17 cellular contexts compared by ENCODE assay signal in the genomic region with DNA sequence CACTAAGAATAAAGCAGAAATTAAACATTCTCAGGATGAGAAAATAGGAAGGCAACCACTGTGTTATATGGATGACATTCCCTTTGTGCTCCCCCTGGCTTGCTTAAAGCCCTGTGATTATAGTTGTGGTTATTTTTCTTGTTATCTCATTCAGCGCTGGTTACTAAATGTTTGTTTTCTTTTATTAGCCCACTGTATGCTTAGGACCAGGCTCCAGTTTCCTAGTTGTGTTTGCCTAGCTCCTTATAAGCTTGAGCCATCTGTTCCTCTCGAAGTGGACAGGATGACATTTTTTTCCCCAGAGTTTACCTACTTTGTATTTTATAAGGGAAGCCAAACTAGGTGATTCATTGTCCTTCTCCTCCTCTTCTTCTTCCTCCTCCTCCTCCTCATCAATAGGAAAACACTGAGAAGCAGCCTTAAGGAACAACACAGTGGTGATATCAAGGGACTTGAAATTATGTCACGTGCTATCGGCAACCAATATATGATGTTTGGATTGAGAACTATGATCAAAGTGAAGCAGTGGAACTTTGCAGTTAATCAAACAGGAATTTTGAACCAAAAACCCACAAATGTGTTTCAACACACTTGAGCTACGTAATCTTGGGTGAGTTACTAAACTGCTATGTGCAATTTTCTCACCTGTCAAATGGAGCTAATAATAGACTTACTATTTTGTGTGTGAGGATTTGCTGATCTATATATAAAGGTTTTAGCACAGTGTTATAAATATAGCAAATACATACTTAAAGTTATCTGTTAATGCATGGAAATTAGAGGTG. TPM values are rescaled to one million over a fixed set of nuclear protein-coding genes. Genes with fewer than 3 reads are reported as not detected.
DNase-seq lines count a peak whose midpoint lies in the region; ATAC-seq, FAIRE-seq and TF ChIP-seq lines count a peak whose summit lies in the region.
"Had no signal": no experiment of that assay in that cellular context is flagged by ENCODE, and none has a peak within 500 bp of the region (broad histone marks: within the 10 kb centered on the region; RNA-seq: fewer than 3 reads in every experiment).

No MANE protein-coding gene starts in this region.

- no peak for TF ChIP-seq CTCF in D721Med (IDR thresholded peaks at IDR 0.05; ENCODE audit: insufficient read depth, missing control alignments)

- H3K9me2 ChIP-seq in Karpas-422 (replicated peaks; ENCODE audit: insufficient read depth, low read length) = no peaks in the 10 kb centered on the region

- no peak overlapping the region for H3K27ac ChIP-seq in Karpas-422 (ENCODE audit: low read length)
- H3K27ac ChIP-seq: ovary, skin epidermis had no signal

- no peak for ATAC-seq in HG02623 (IDR thresholded peaks at IDR 0.05; ENCODE audit: unreplicated experiment)

- in situ Hi-C loops in KBM-7 (cut with MboI; ENCODE audit: low pct_unique_long_range_greater_than_20kb, low sequenced_read_pairs) = no loop called here

- H3K36me3 ChIP-seq in endocrine pancreas (ENCODE audit: control insufficient read depth, insufficient read depth, low read length) (no peaks in the 10 kb centered on the region), Karpas-422 (ENCODE audit: insufficient read depth, low read length) (no peaks in the 10 kb centered on the region)
- H3K36me3 ChIP-seq: ovary had no signal

- no peaks in the 10 kb centered on the region for H4K20me1 ChIP-seq in Karpas-422 (ENCODE audit: insufficient read depth, low read depth, low read length)

- H3K9me3 ChIP-seq in endocrine pancreas (ENCODE audit: control insufficient read depth, low read length) (no peaks in the 10 kb centered on the region), Karpas-422 (ENCODE audit: low read length) (no peaks in the 10 kb centered on the region)
- H3K9me3 ChIP-seq: ovary had no signal

- no peaks in the 10 kb centered on the region for H3K27me3 ChIP-seq in endocrine pancreas (ENCODE audit: control insufficient read depth, insufficient read depth, low read length)
- no peaks in the 10 kb centered on the region for H3K27me3 ChIP-seq in Karpas-422 (ENCODE audit: low read length)
- H3K27me3 ChIP-seq: ovary had no signal

- H3K4me1 ChIP-seq in endocrine pancreas (ENCODE audit: control insufficient read depth, insufficient read depth, low read length) = peaks cover 17% of the 10 kb centered on the region
- H3K4me1 ChIP-seq in Karpas-422 (ENCODE audit: low read length) = no peaks in the 10 kb centered on the region

- no peak overlapping the region for H3K4me2 ChIP-seq in Karpas-422 (ENCODE audit: low read depth, low read length, poor library complexity, severe bottlenecking)

- peak overlapping the region; percentile 66 for H3K4me3 ChIP-seq in endocrine pancreas (ENCODE audit: control insufficient read depth, insufficient read depth, low read length)
- no peak overlapping the region for H3K4me3 ChIP-seq in Karpas-422 (ENCODE audit: low read length)
- H3K4me3 ChIP-seq: ovary, skin epidermis had no signal

- no peak for DNase-seq in D721Med (ENCODE audit: insufficient read length, low spot score)
- DNase-seq in HuH-7 (ENCODE audit: low spot score) = peak; percentile 23
- peak; percentile 83 for DNase-seq in NCI-H748 (lab: John Stamatoyannopoulos, UW; ENCODE audit: unreplicated experiment)
- DNase-seq in KBM-7 = no peak
- DNase-seq in Karpas-422 = no peak
- no peak for DNase-seq in middle frontal gyrus (ENCODE audit: extremely low spot score, low spot score)
- DNase-seq: ACHN; activated CD4-positive, alpha-beta T cell treated with anti-CD3 and anti-CD28 coated beads, Interleukin-2, amount 50 U/mL, for 48 hours; activated naive CD4-positive, alpha-beta T cell treated with anti-CD3 and anti-CD28 coated beads, Interleukin-2, amount 50 U/mL, for 16 hours; cortex of kidney; KG1; NCI-H1436; ovary had no signal

- FAIRE-seq in D721Med (lab: Jason Lieb, UNC) = peak; percentile 84

- H3K79me2 ChIP-seq in Karpas-422 (ENCODE audit: low read length) = no peaks in the 10 kb centered on the region

- H3K9ac ChIP-seq in endocrine pancreas (ENCODE audit: control insufficient read depth, insufficient read depth, low read length) = no peak overlapping the region
- H3K9ac ChIP-seq in Karpas-422 (ENCODE audit: low read length) = no peak overlapping the region

- H2AFZ ChIP-seq in Karpas-422 (ENCODE audit: low read length) = no peak overlapping the region

RNA-seq across cellular contexts. Expression of gene RGS7, which starts 35.1 kb away (rescaled TPM):
- total RNA-seq in Karpas-422 (2014; rRNA removed; shearing (Covaris generic); ENCODE audit: low replicate concordance) = not detected in 2 replicates
- total RNA-seq: RPMI7951 had no signal

Comparison
In these comparisons a context has a peak if more than half of its experiments do, and no peak if none do; other contexts are left out.
1. DNase-seq: peak in HuH-7 (single experiment) and NCI-H748 (single experiment); none in D721Med (single experiment), KBM-7 (single experiment), Karpas-422 (single experiment) and middle frontal gyrus (single experiment).